In genomic region chr4:158776106-158776505, GRCh38 we compare ENCODE assay signal across 14 cellular contexts.
"Had no signal": no experiment of that assay in that cellular context is flagged by ENCODE, and none has a peak within 500 bp of the region (broad histone marks: within the 10 kb centered on the region; RNA-seq: fewer than 3 reads in every experiment).

No MANE protein-coding gene starts in this region.

- H3K36me3 Mint-ChIP-seq: memory B cell; stimulated activated effector memory CD8-positive, alpha-beta T cell treated with anti-CD3 and anti-CD28 coated beads, Interleukin-12 subunit alpha, Interleukin-12 subunit beta, amount 100 ng/mL, for 72 hours had no signal

- FAIRE-seq: small intestine had no signal

- H3K4me3 Mint-ChIP-seq: activated CD4-positive, alpha-beta memory T cell treated with anti-CD3 and anti-CD28 coated beads for 36 hours; activated naive CD8-positive, alpha-beta T cell treated with anti-CD3 and anti-CD28 coated beads, Interleukin-2, amount 10 ng/mL, durations not matched to agents 7 days and 5 days; activated T-cell treated with anti-CD3 and anti-CD28 coated beads, Interleukin-2, amount 50 U/mL, for 4 hours; memory B cell; neural crest cell; stimulated activated effector memory CD8-positive, alpha-beta T cell treated with anti-CD3 and anti-CD28 coated beads, Interleukin-12 subunit alpha, Interleukin-12 subunit beta, amount 100 ng/mL, for 72 hours had no signal

- H3K27ac Mint-ChIP-seq: activated CD4-positive, alpha-beta memory T cell treated with anti-CD3 and anti-CD28 coated beads for 36 hours; activated naive CD8-positive, alpha-beta T cell treated with anti-CD3 and anti-CD28 coated beads, Interleukin-2, amount 10 ng/mL, durations not matched to agents 7 days and 5 days; memory B cell; stimulated activated effector memory CD8-positive, alpha-beta T cell treated with anti-CD3 and anti-CD28 coated beads, Interleukin-12 subunit alpha, Interleukin-12 subunit beta, amount 100 ng/mL, for 72 hours had no signal

- H3K27me3 Mint-ChIP-seq: activated CD4-positive, alpha-beta memory T cell treated with anti-CD3 and anti-CD28 coated beads for 36 hours; activated naive CD8-positive, alpha-beta T cell treated with anti-CD3 and anti-CD28 coated beads, Interleukin-2, amount 10 ng/mL, durations not matched to agents 7 days and 5 days had no signal

- H3K9me3 Mint-ChIP-seq: activated CD4-positive, alpha-beta memory T cell treated with anti-CD3 and anti-CD28 coated beads for 36 hours; activated naive CD8-positive, alpha-beta T cell treated with anti-CD3 and anti-CD28 coated beads, Interleukin-2, amount 10 ng/mL, durations not matched to agents 7 days and 5 days; activated T-cell treated with anti-CD3 and anti-CD28 coated beads, Interleukin-2, amount 50 U/mL, for 4 hours; neural crest cell; stimulated activated effector memory CD8-positive, alpha-beta T cell treated with anti-CD3 and anti-CD28 coated beads, Interleukin-12 subunit alpha, Interleukin-12 subunit beta, amount 100 ng/mL, for 72 hours had no signal

- DNase-seq: activated CD4-positive, alpha-beta memory T cell treated with anti-CD3 and anti-CD28 coated beads for 36 hours; activated gamma-delta T cell treated with Interleukin-2 at 50 U/mL for 16 hours; activated naive CD8-positive, alpha-beta T cell treated with anti-CD3 and anti-CD28 coated beads, Interleukin-2, amount 10 ng/mL, durations not matched to agents 7 days and 5 days; activated T-cell treated with anti-CD3 and anti-CD28 coated beads, Interleukin-2, amount 50 U/mL, for 4 hours; cortex of kidney; effector memory CD4-positive, alpha-beta T cell; erythroblast; glutamatergic neuron; small intestine; T1000 had no signal

- ATAC-seq: activated T-cell treated with anti-CD3 and anti-CD28 coated beads, Interleukin-2, amount 50 U/mL, for 4 hours; left lobe of liver; stimulated activated effector memory CD8-positive, alpha-beta T cell treated with anti-CD3 and anti-CD28 coated beads, Interleukin-12 subunit alpha, Interleukin-12 subunit beta, amount 100 ng/mL, for 72 hours had no signal
